ENCODE assay signal across 9 cellular contexts in the genomic region with DNA sequence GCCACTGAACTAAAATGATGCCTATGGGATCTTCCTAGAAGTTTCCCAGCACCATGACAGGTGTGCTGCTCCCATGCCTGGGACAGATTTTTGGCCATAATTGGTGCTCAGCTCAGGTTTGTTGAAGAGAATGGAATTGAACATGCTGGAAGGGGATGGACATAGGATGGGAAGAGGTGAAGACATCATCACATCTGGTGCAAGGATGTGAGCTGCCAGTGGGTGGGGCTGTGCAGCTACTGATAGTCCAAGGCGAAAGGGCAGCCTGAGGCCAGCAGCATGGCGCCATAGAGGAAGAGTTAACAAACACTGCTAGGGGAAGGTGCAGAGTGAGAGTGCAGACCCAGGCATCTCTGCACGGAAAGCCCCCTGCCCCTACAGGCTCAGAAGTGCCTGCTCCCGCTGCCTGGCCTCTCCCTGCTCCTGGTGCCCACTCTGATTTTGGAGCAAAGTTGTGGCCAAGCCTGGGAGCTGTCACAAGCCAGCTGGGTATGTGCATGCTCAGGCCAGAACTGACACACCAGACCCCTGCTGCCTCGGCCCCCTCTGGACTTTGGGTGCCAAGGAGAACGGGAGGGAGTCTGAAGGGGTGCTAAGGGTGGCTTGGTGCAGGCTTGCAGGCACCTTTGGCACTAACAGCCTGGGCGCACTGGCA.
DNase-seq lines count a peak whose midpoint lies in the region; ATAC-seq, FAIRE-seq and TF ChIP-seq lines count a peak whose summit lies in the region.
"Had no signal": no experiment of that assay in that cellular context is flagged by ENCODE, and none has a peak within 500 bp of the region (broad histone marks: within the 10 kb centered on the region; RNA-seq: fewer than 3 reads in every experiment).

No MANE protein-coding gene starts in this region.

- TF ChIP-seq CTCF in choroid plexus epithelial cell (conservative IDR thresholded peaks at IDR 0.05; ENCODE audit: low read depth, low read length) (peak; percentile 78), lung (IDR thresholded peaks at IDR 0.05; ENCODE audit: control extremely low read depth, extremely low read depth) (no peak)

- 73 to 81% methylated on average over 7 of the region's 7 CpGs for WGBS in lung, 2 donors

- H3K4me3 ChIP-seq in NT2/D1 (ENCODE audit: insufficient read length, low read depth), result no peak overlapping the region
- H3K4me3 ChIP-seq in choroid plexus epithelial cell (ENCODE audit: low read depth, low read length), result no peak overlapping the region
- no peak overlapping the region for H3K4me3 ChIP-seq in lung
- H3K4me3 ChIP-seq: skin epidermis had no signal

- H3K27me3 ChIP-seq in NT2/D1 (ENCODE audit: insufficient read depth, insufficient read length) (no peaks in the 10 kb centered on the region), lung (ENCODE audit: control insufficient read depth, insufficient read depth) (no peaks in the 10 kb centered on the region)

- H3K36me3 ChIP-seq in NT2/D1 (ENCODE audit: insufficient read depth, insufficient read length, low read length) (no peaks in the 10 kb centered on the region), lung (ENCODE audit: control insufficient read depth in 2 of 2, insufficient read depth in 2 of 2, low read length in 2 of 2) (no peaks in the 10 kb centered on the region)

- H3K9ac ChIP-seq in NT2/D1 (ENCODE audit: insufficient read length, low read depth), result no peak overlapping the region

- ATAC-seq in lung (ENCODE audit: insufficient read depth, low FRiP score), result no peak
- no peak for ATAC-seq in GM21526 (IDR thresholded peaks at IDR 0.05; ENCODE audit: low FRiP score, unreplicated experiment)
- no peak for ATAC-seq in GM21367 (IDR thresholded peaks at IDR 0.05; ENCODE audit: unreplicated experiment)

- no peak overlapping the region for H3K27ac ChIP-seq in lung (ENCODE audit: low read depth in 1 of 2, low read length in 1 of 2)

- H3K9me3 ChIP-seq in NT2/D1 (ENCODE audit: insufficient read depth, low read length) (0 out of 2 replicates have a peak, but pooled peaks cover 4% of the 10 kb centered on the region), lung (ENCODE audit: control insufficient read depth in 2 of 2, insufficient read depth in 1 of 2, low read length in 1 of 2) (no peaks in the 10 kb centered on the region)

- FAIRE-seq in HTR-8/SVneo (lab: Jason Lieb, UNC), result peak; percentile 69

- H3K4me1 ChIP-seq in NT2/D1 (ENCODE audit: insufficient read depth, insufficient read length) (peaks cover 12% of the 10 kb centered on the region), lung (ENCODE audit: control insufficient read depth in 2 of 2, insufficient read depth in 2 of 2, low read length in 2 of 2) (peaks cover 2 to 16% of the 10 kb centered on the region in 2 donors)

- DNase-seq in Daoy (ENCODE audit: low read depth) (peak; percentile 70), HTR-8/SVneo (ENCODE audit: insufficient read length, low spot score) (peak; percentile 55), NT2/D1 (ENCODE audit: low read depth, low spot score) (peak; percentile 47), choroid plexus epithelial cell (ENCODE audit: low read depth) (peak; percentile 73), lung (ENCODE audit: low spot score) (peak; percentile 64), amniotic stem cell (lab: John Stamatoyannopoulos, UW) (no peak)
